ENCODE assay signal across 11 cellular contexts in genomic region chr3:160180581-160181216, GRCh38. TPM values are rescaled to one million over a fixed set of nuclear protein-coding genes. Genes with fewer than 3 reads are reported as not detected.
DNase-seq lines count a peak whose midpoint lies in the region; TF ChIP-seq lines count a peak whose summit lies in the region.
"Had no signal": no experiment of that assay in that cellular context is flagged by ENCODE, and none has a peak within 500 bp of the region (broad histone marks: within the 10 kb centered on the region; RNA-seq: fewer than 3 reads in every experiment).

No MANE protein-coding gene starts in this region.

- no peak overlapping the region for H3K27ac Mint-ChIP-seq in activated T-cell treated with anti-CD3 and anti-CD28 coated beads, Interleukin-2, amount 50 U/mL, for 24 hours
- H3K27ac Mint-ChIP-seq: IgD-negative memory B cell had no signal

- H3K27me3 Mint-ChIP-seq in activated T-cell treated with anti-CD3 and anti-CD28 coated beads, Interleukin-2, amount 50 U/mL, for 24 hours = peaks cover 21% of the 10 kb centered on the region

- peak overlapping the region; percentile 19 for H3K4me3 ChIP-seq in fibroblast of the aortic adventitia (ENCODE audit: low read depth, low read length)

- no peaks in the 10 kb centered on the region for H3K9me3 Mint-ChIP-seq in activated T-cell treated with anti-CD3 and anti-CD28 coated beads, Interleukin-2, amount 50 U/mL, for 24 hours

- no peaks in the 10 kb centered on the region for H3K4me1 Mint-ChIP-seq in activated T-cell treated with anti-CD3 and anti-CD28 coated beads, Interleukin-2, amount 50 U/mL, for 24 hours (ENCODE audit: low read depth)

- no peaks in the 10 kb centered on the region for H3K36me3 Mint-ChIP-seq in activated T-cell treated with anti-CD3 and anti-CD28 coated beads, Interleukin-2, amount 50 U/mL, for 24 hours (ENCODE audit: low read depth)
- H3K36me3 Mint-ChIP-seq: IgD-negative memory B cell had no signal

- TF ChIP-seq CTCF in fibroblast of the aortic adventitia (IDR thresholded peaks at IDR 0.05; ENCODE audit: insufficient read depth, low read length) = no peak

- DNase-seq in NCI-H748 (lab: John Stamatoyannopoulos, UW; ENCODE audit: unreplicated experiment) (peak; percentile 2), NCI-H748 treated with DMSO at 0.1 percent for 48 hours (lab: John Stamatoyannopoulos, UW) (no peak), NOMO-1 treated with dmso at 0.1 percent for 144 hours (lab: John Stamatoyannopoulos, UW; ENCODE audit: unreplicated experiment) (peak; percentile 69), fibroblast of the aortic adventitia (ENCODE audit: low read depth) (peak; percentile 78), stromal cell of bone marrow (ENCODE audit: low read depth) (peak; percentile 48), SKM-1 treated with dmso at 0.1 percent for 144 hours (lab: John Stamatoyannopoulos, UW; ENCODE audit: unreplicated experiment) (no peak), NCI-H146 (lab: John Stamatoyannopoulos, UW) (no peak)
- no peak for DNase-seq in activated T-cell treated with anti-CD3 and anti-CD28 coated beads, Interleukin-2, amount 50 U/mL, for 24 hours
- DNase-seq: activated CD4-positive, alpha-beta T cell treated with anti-CD3 and anti-CD28 coated beads, Interleukin-2, amount 50 U/mL, for 4 hours; H9 had no signal

- no peak overlapping the region for H3K4me3 Mint-ChIP-seq in activated T-cell treated with anti-CD3 and anti-CD28 coated beads, Interleukin-2, amount 50 U/mL, for 24 hours
- H3K4me3 Mint-ChIP-seq: H9, IgD-negative memory B cell had no signal

RNA-seq across cellular contexts. Expression of gene C3orf80, which starts 44.5 kb away (rescaled TPM):
- 0.63 and 1.8 TPM in 2 replicates for total RNA-seq in fibroblast of the aortic adventitia (ENCODE audit: low replicate concordance)

Comparison
In these comparisons a context has a peak if more than half of its experiments do, and no peak if none do; other contexts are left out.
1. DNase-seq: peak in NCI-H748 (single experiment), NOMO-1 treated with dmso at 0.1 percent for 144 hours (single experiment), fibroblast of the aortic adventitia (single experiment) and stromal cell of bone marrow (single experiment); none in NCI-H748 treated with DMSO at 0.1 percent for 48 hours (single experiment), SKM-1 treated with dmso at 0.1 percent for 144 hours (single experiment), NCI-H146 (single experiment) and activated T-cell treated with anti-CD3 and anti-CD28 coated beads, Interleukin-2, amount 50 U/mL, for 24 hours (single experiment).